In the genomic region with DNA sequence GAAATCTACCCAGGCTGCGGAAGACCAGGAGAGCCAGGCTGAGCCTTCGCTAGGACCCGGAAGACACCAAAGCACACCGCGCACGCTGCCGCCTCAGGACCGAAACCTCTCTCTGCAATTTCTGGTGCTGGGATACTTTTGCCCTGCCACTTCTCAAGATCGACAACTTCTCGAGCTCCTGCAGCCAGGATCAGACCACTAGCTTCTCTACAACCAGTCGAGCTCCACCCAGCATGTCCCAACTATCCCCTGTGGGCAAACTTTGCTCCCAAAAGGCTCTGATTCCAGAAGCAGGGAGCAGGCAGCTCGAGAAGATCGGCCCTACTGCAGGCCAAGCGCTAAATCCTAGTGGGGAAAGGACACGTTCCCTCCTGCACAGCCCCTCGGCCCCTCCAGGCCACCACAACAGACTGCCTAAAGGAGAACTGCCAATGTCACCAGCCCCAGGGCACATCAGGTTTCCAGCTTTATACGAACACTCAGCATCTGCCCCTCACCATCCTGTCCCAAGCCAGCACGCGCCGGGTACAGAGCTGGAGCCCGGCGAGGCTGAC, we compare ENCODE assay signal across 1 cellular context.
TF ChIP-seq lines count a peak whose summit lies in the region.

No MANE protein-coding gene starts in this region.

TF ChIP-seq in HEK293, 187 proteins besides CTCF, POLR2A, EP300 and RAD21 (continued from another document):
- TF ChIP-seq, protein P1, sequence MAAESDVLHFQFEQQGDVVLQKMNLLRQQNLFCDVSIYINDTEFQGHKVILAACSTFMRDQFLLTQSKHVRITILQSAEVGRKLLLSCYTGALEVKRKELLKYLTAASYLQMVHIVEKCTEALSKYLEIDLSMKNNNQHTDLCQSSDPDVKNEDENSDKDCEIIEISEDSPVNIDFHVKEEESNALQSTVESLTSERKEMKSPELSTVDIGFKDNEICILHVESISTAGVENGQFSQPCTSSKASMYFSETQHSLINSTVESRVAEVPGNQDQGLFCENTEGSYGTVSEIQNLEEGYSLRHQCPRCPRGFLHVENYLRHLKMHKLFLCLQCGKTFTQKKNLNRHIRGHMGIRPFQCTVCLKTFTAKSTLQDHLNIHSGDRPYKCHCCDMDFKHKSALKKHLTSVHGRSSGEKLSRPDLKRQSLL (tag by site-specific recombination; IDR thresholded peaks at IDR 0.05): no peak
- TF ChIP-seq ZNF335 (tag by site-specific recombination; conservative IDR thresholded peaks at IDR 0.05) (peak; percentile 60), ZNF394 (tag by site-specific recombination; IDR thresholded peaks at IDR 0.05; ENCODE audit: borderline replicate concordance) (peak; percentile 11; the same call in 1 of the 2 replicates), ZNF239 (tag by site-specific recombination; IDR thresholded peaks at IDR 0.05) (no peak)
